ENCODE assay signal across 8 cellular contexts in the genomic region with DNA sequence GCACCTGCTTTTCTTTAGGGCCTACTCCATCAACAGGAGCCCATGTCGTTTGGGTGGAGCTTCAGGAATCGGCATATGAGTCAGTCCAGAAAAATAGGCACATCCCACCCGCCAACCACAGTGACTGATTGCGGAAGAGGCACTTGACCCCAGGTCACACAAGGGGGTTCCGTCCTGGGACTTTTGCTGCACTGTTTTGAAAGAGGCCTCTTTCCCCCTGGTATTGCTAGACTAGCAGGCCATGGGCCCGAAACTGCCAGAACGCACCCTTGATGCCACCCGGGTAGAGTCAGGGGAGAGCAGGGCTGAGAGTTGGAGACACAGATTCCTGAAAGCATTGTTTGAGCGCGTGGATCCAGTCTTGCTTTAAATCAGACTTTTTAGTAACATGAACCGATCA. TPM values are rescaled to one million over a fixed set of nuclear protein-coding genes. Genes with fewer than 3 reads are reported as not detected.
A peak's percentile ranks its signal among the peaks of the same experiment; 100 is the strongest.
DNase-seq lines count a peak whose midpoint lies in the region; ATAC-seq and TF ChIP-seq lines count a peak whose summit lies in the region.

No MANE protein-coding gene starts in this region.

- intact Hi-C loops in activated CD4-positive, alpha-beta memory T cell treated with anti-CD3 and anti-CD28 coated beads for 36 hours (cut with micrococcal nuclease): no loop called here

- CTCF ChIA-PET in activated CD4-positive, alpha-beta memory T cell treated with anti-CD3 and anti-CD28 coated beads, Interleukin-2, amount 10 ng/mL, durations not matched to agents 7 days and 5 days (lab: Charles Lee): no interaction called here
- CTCF ChIA-PET in activated CD4-positive, alpha-beta memory T cell treated with anti-CD3 and anti-CD28 coated beads for 36 hours (lab: Charles Lee): interaction anchor here (1.0 kb wide), 1 partner anchor 8 kb away, joined by 3 read pairs; no protein-coding TSS in a partner anchor

- H3K4me3 Mint-ChIP-seq in activated CD4-positive, alpha-beta memory T cell treated with anti-CD3 and anti-CD28 coated beads, Interleukin-2, amount 10 ng/mL, durations not matched to agents 7 days and 5 days: peak overlapping the region; percentile 15
- no peak overlapping the region for H3K4me3 Mint-ChIP-seq in activated CD4-positive, alpha-beta memory T cell treated with anti-CD3 and anti-CD28 coated beads for 36 hours
- H3K4me3 Mint-ChIP-seq in glutamatergic neuron (ENCODE audit: unreplicated experiment): peak overlapping the region; percentile 52
- H3K4me3 Mint-ChIP-seq in stimulated activated naive CD8-positive, alpha-beta T cell treated with anti-CD3 and anti-CD28 coated beads, Interleukin-15, Interleukin-2, amounts not matched to agents 100 ng/mL and 50 ng/mL, for 24 hours: no peak overlapping the region

- peaks cover under 1% of the 10 kb centered on the region for H3K36me3 Mint-ChIP-seq in activated CD4-positive, alpha-beta memory T cell treated with anti-CD3 and anti-CD28 coated beads, Interleukin-2, amount 10 ng/mL, durations not matched to agents 7 days and 5 days (ENCODE audit: low read depth)
- no peaks in the 10 kb centered on the region for H3K36me3 Mint-ChIP-seq in activated CD4-positive, alpha-beta memory T cell treated with anti-CD3 and anti-CD28 coated beads for 36 hours
- H3K36me3 Mint-ChIP-seq in glutamatergic neuron (ENCODE audit: unreplicated experiment): peaks cover under 1% of the 10 kb centered on the region
- H3K36me3 Mint-ChIP-seq in stimulated activated naive CD8-positive, alpha-beta T cell treated with anti-CD3 and anti-CD28 coated beads, Interleukin-15, Interleukin-2, amounts not matched to agents 100 ng/mL and 50 ng/mL, for 24 hours (ENCODE audit: low read depth): no peaks in the 10 kb centered on the region

- peak overlapping the region; percentile 71 for H3K27ac Mint-ChIP-seq in activated CD4-positive, alpha-beta memory T cell treated with anti-CD3 and anti-CD28 coated beads, Interleukin-2, amount 10 ng/mL, durations not matched to agents 7 days and 5 days
- H3K27ac Mint-ChIP-seq in activated CD4-positive, alpha-beta memory T cell treated with anti-CD3 and anti-CD28 coated beads for 36 hours: no peak overlapping the region
- H3K27ac Mint-ChIP-seq in glutamatergic neuron (ENCODE audit: unreplicated experiment): peak overlapping the region; percentile 97
- peak overlapping the region; percentile 81 for H3K27ac Mint-ChIP-seq in stimulated activated naive CD8-positive, alpha-beta T cell treated with anti-CD3 and anti-CD28 coated beads, Interleukin-15, Interleukin-2, amounts not matched to agents 100 ng/mL and 50 ng/mL, for 24 hours

- ATAC-seq in GM18907 (IDR thresholded peaks at IDR 0.05; ENCODE audit: unreplicated experiment): no peak

- H3K9me3 Mint-ChIP-seq in activated CD4-positive, alpha-beta memory T cell treated with anti-CD3 and anti-CD28 coated beads, Interleukin-2, amount 10 ng/mL, durations not matched to agents 7 days and 5 days: no peaks in the 10 kb centered on the region
- no peaks in the 10 kb centered on the region for H3K9me3 Mint-ChIP-seq in activated CD4-positive, alpha-beta memory T cell treated with anti-CD3 and anti-CD28 coated beads for 36 hours
- H3K9me3 Mint-ChIP-seq in glutamatergic neuron (ENCODE audit: unreplicated experiment): peaks cover 2% of the 10 kb centered on the region
- no peaks in the 10 kb centered on the region for H3K9me3 Mint-ChIP-seq in stimulated activated naive CD8-positive, alpha-beta T cell treated with anti-CD3 and anti-CD28 coated beads, Interleukin-15, Interleukin-2, amounts not matched to agents 100 ng/mL and 50 ng/mL, for 24 hours

- DNase-seq in activated CD4-positive, alpha-beta memory T cell treated with anti-CD3 and anti-CD28 coated beads, Interleukin-2, amount 10 ng/mL, durations not matched to agents 7 days and 5 days: no peak
- DNase-seq in activated CD4-positive, alpha-beta memory T cell treated with anti-CD3 and anti-CD28 coated beads for 36 hours: no peak
- peak; percentile 98 for DNase-seq in NOMO-1 treated with dmso at 0.1 percent for 144 hours (lab: John Stamatoyannopoulos, UW; ENCODE audit: unreplicated experiment)
- no peak for DNase-seq in glutamatergic neuron
- DNase-seq in DMS53 treated with DMSO at 0.1 percent for 48 hours (lab: John Stamatoyannopoulos, UW; ENCODE audit: unreplicated experiment): no peak
- DNase-seq in GOT3 (lab: John Stamatoyannopoulos, UW): no peak

- H3K4me1 Mint-ChIP-seq in activated CD4-positive, alpha-beta memory T cell treated with anti-CD3 and anti-CD28 coated beads, Interleukin-2, amount 10 ng/mL, durations not matched to agents 7 days and 5 days: peaks cover 34% of the 10 kb centered on the region
- peaks cover 17% of the 10 kb centered on the region for H3K4me1 Mint-ChIP-seq in activated CD4-positive, alpha-beta memory T cell treated with anti-CD3 and anti-CD28 coated beads for 36 hours (ENCODE audit: low read depth)
- H3K4me1 Mint-ChIP-seq in glutamatergic neuron (ENCODE audit: low read depth, unreplicated experiment): peaks cover 13% of the 10 kb centered on the region
- H3K4me1 Mint-ChIP-seq in stimulated activated naive CD8-positive, alpha-beta T cell treated with anti-CD3 and anti-CD28 coated beads, Interleukin-15, Interleukin-2, amounts not matched to agents 100 ng/mL and 50 ng/mL, for 24 hours (ENCODE audit: low read depth): peaks cover 37% of the 10 kb centered on the region

- POLR2A ChIA-PET in activated CD4-positive, alpha-beta memory T cell treated with anti-CD3 and anti-CD28 coated beads, Interleukin-2, amount 10 ng/mL, durations not matched to agents 7 days and 5 days (lab: Charles Lee): interaction anchor here (1.1 to 2.3 kb wide), 2 partner anchors 12 to 19 kb away, joined by 3 to 12 read pairs; no protein-coding TSS in a partner anchor
- POLR2A ChIA-PET in activated CD4-positive, alpha-beta memory T cell treated with anti-CD3 and anti-CD28 coated beads for 36 hours (lab: Charles Lee): no interaction called here

- no peak for TF ChIP-seq CTCF in glutamatergic neuron (IDR thresholded peaks at IDR 0.05; ENCODE audit: partially characterized antibody, unreplicated experiment)

- no peaks in the 10 kb centered on the region for H3K27me3 Mint-ChIP-seq in activated CD4-positive, alpha-beta memory T cell treated with anti-CD3 and anti-CD28 coated beads, Interleukin-2, amount 10 ng/mL, durations not matched to agents 7 days and 5 days
- no peaks in the 10 kb centered on the region for H3K27me3 Mint-ChIP-seq in activated CD4-positive, alpha-beta memory T cell treated with anti-CD3 and anti-CD28 coated beads for 36 hours
- peaks cover 7% of the 10 kb centered on the region for H3K27me3 Mint-ChIP-seq in glutamatergic neuron (ENCODE audit: unreplicated experiment)
- H3K27me3 Mint-ChIP-seq in stimulated activated naive CD8-positive, alpha-beta T cell treated with anti-CD3 and anti-CD28 coated beads, Interleukin-15, Interleukin-2, amounts not matched to agents 100 ng/mL and 50 ng/mL, for 24 hours: no peaks in the 10 kb centered on the region

RNA-seq across cellular contexts. Expression of gene NRROS, which starts 19.3 kb away (rescaled TPM):
- total RNA-seq in activated CD4-positive, alpha-beta memory T cell treated with anti-CD3 and anti-CD28 coated beads, Interleukin-2, amount 10 ng/mL, durations not matched to agents 7 days and 5 days: 10 to 100 TPM; 50.1 to 52.8 TPM
- 10 to 100 TPM; 24.5 to 25.3 TPM for total RNA-seq in activated CD4-positive, alpha-beta memory T cell treated with anti-CD3 and anti-CD28 coated beads for 36 hours
- total RNA-seq in glutamatergic neuron (ENCODE audit: unreplicated experiment): 0.42 TPM

RNA-seq across cellular contexts. Expression of gene FBXO45, which starts 51.8 kb away (rescaled TPM):
- 10 to 100 TPM; 19.7 TPM for total RNA-seq in activated CD4-positive, alpha-beta memory T cell treated with anti-CD3 and anti-CD28 coated beads, Interleukin-2, amount 10 ng/mL, durations not matched to agents 7 days and 5 days
- 10 to 100 TPM; 16.3 to 17.2 TPM for total RNA-seq in activated CD4-positive, alpha-beta memory T cell treated with anti-CD3 and anti-CD28 coated beads for 36 hours
- total RNA-seq in glutamatergic neuron (ENCODE audit: unreplicated experiment): 15.6 TPM

RNA-seq across cellular contexts. Expression of gene WDR53, which starts 51.9 kb away (rescaled TPM):
- 10 to 100 TPM; 27.2 to 29.3 TPM for total RNA-seq in activated CD4-positive, alpha-beta memory T cell treated with anti-CD3 and anti-CD28 coated beads, Interleukin-2, amount 10 ng/mL, durations not matched to agents 7 days and 5 days
- total RNA-seq in activated CD4-positive, alpha-beta memory T cell treated with anti-CD3 and anti-CD28 coated beads for 36 hours: 10 to 100 TPM; 20.9 to 24.1 TPM
- total RNA-seq in glutamatergic neuron (ENCODE audit: unreplicated experiment): 7.8 TPM

Comparison
In these comparisons a context has a peak if more than half of its experiments do, and no peak if none do; other contexts are left out.
1. H3K4me3 Mint-ChIP-seq: peak in activated CD4-positive, alpha-beta memory T cell treated with anti-CD3 and anti-CD28 coated beads, Interleukin-2, amount 10 ng/mL, durations not matched to agents 7 days and 5 days (single experiment) and glutamatergic neuron (single experiment); none in activated CD4-positive, alpha-beta memory T cell treated with anti-CD3 and anti-CD28 coated beads for 36 hours (single experiment) and stimulated activated naive CD8-positive, alpha-beta T cell treated with anti-CD3 and anti-CD28 coated beads, Interleukin-15, Interleukin-2, amounts not matched to agents 100 ng/mL and 50 ng/mL, for 24 hours (single experiment).
2. RNA of gene NRROS, which starts 19.3 kb away (total RNA-seq): 50.1 to 52.8 TPM in activated CD4-positive, alpha-beta memory T cell treated with anti-CD3 and anti-CD28 coated beads, Interleukin-2, amount 10 ng/mL, durations not matched to agents 7 days and 5 days and 24.5 to 25.3 TPM in activated CD4-positive, alpha-beta memory T cell treated with anti-CD3 and anti-CD28 coated beads for 36 hours; 0.42 TPM in glutamatergic neuron (single experiment); every median in the first group is over 10 times any median in the second.